ENCODE assay signal across 8 cellular contexts in the genomic region with DNA sequence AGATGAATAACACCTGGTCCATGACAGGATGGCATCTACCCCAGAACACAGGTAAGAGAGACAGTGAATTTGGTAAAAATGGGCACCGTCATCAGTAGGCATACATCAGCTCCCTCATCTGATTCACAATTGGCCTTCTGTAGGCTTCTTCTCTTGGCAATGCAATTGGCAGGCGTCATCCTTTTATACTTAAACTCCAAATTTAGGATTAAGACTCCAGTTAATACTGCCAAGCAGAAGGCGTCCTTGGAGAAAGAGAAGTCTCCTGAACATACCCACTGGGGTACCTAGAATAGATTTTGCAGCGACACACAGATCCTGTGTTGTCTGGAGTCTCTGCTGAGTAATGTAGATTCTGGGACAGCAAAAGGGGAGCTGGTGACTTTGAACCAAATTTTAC. TPM values are rescaled to one million over a fixed set of nuclear protein-coding genes. Genes with fewer than 3 reads are reported as not detected.
DNase-seq lines count a peak whose midpoint lies in the region; ATAC-seq, FAIRE-seq and TF ChIP-seq lines count a peak whose summit lies in the region.

No MANE protein-coding gene starts in this region.

- H3K4me3 Mint-ChIP-seq in MCF 10A (ENCODE audit: unreplicated experiment): peak overlapping the region; percentile 97
- H3K4me3 Mint-ChIP-seq in mesothelial cell of epicardium: peak overlapping the region; percentile 96

- CTCF ChIA-PET in MCF 10A (lab: Yijun Ruan, JAX): interaction anchor here (0.5 to 0.7 kb wide), 3 partner anchors 22 to 405 kb away, joined by 3 to 4 read pairs (median 3); no protein-coding TSS in a partner anchor

- intact Hi-C loops in MCF 10A (cut with micrococcal nuclease): loop anchor here (2.0 kb wide), 1 partner anchor 104 kb away; the partner anchor contains the start of gene DLX2

- no peaks in the 10 kb centered on the region for H3K27me3 ChIP-seq in HL-60 (ENCODE audit: insufficient read depth, poor library complexity, severe bottlenecking)

- H3K9me3 Mint-ChIP-seq in MCF 10A (ENCODE audit: unreplicated experiment): no peaks in the 10 kb centered on the region
- H3K9me3 Mint-ChIP-seq in mesothelial cell of epicardium: no peaks in the 10 kb centered on the region

- POLR2A ChIA-PET in MCF 10A (lab: Yijun Ruan, JAX): interaction anchor here (0.7 to 2.6 kb wide), 10 partner anchors 8 to 558 kb away, joined by 3 to 22 read pairs (median 4); partner anchors contain the start of gene DLX2

- peak overlapping the region; percentile 51 for H3K4me3 ChIP-seq in HL-60 (replicated peaks; ENCODE audit: insufficient read depth, low read length)

- H3K4me1 ChIP-seq in ES-I3 (ENCODE audit: insufficient read depth, low read length): no peaks in the 10 kb centered on the region

- DNase-seq in HL-60 (ENCODE audit: low read depth in 1 of 2, low spot score in 1 of 2) (no peak), MCF 10A (ENCODE audit: unreplicated experiment) (peak; percentile 14), mesothelial cell of epicardium (ENCODE audit: low spot score in 2 of 2, unreplicated experiment in 2 of 2) (no peak), NCI-H1417 treated with DMSO at 0.1 percent for 48 hours (lab: John Stamatoyannopoulos, UW) (no peak), GM12891 (ENCODE audit: insufficient read length, low spot score) (no peak)

- H3K9me3 ChIP-seq in ES-I3 (ENCODE audit: control insufficient read depth, insufficient read depth, low read length): no peaks in the 10 kb centered on the region

- TF ChIP-seq POLR2A in GM12891 (IDR thresholded peaks at IDR 0.05; ENCODE audit: low read depth, low read length): no peak

- H3K9ac ChIP-seq in ES-I3 (ENCODE audit: low read depth, low read length): peak overlapping the region; percentile 68

- H3K27me3 Mint-ChIP-seq in MCF 10A (ENCODE audit: insufficient read depth, unreplicated experiment) (no peaks in the 10 kb centered on the region), mesothelial cell of epicardium (ENCODE audit: low read depth) (peaks cover 13% of the 10 kb centered on the region)

- peak overlapping the region; percentile 90 for H3K27ac ChIP-seq in HL-60 (replicated peaks)

- TF ChIP-seq CTCF in HL-60 (IDR thresholded peaks at IDR 0.05; ENCODE audit: insufficient read depth, low read length) (no peak), MCF 10A (IDR thresholded peaks at IDR 0.05; ENCODE audit: unreplicated experiment) (no peak), mesothelial cell of epicardium (IDR thresholded peaks at IDR 0.05; ENCODE audit: unreplicated experiment) (no peak)

- no peak for ATAC-seq in HG02642 (IDR thresholded peaks at IDR 0.05; ENCODE audit: poor library complexity, unreplicated experiment)
- ATAC-seq in GM21526 (IDR thresholded peaks at IDR 0.05; ENCODE audit: low FRiP score, unreplicated experiment): no peak

- BruUV-seq in MCF 10A (replicated peaks; lab: Mats Ljungman, UMichigan): no TSS peak

- no peak for FAIRE-seq in GM12891 (lab: Jason Lieb, UNC)

- peaks cover 16% of the 10 kb centered on the region for H3K4me1 Mint-ChIP-seq in MCF 10A (ENCODE audit: insufficient read depth, unreplicated experiment)
- peaks cover 18% of the 10 kb centered on the region for H3K4me1 Mint-ChIP-seq in mesothelial cell of epicardium

- H3K36me3 Mint-ChIP-seq in MCF 10A (ENCODE audit: insufficient read depth, unreplicated experiment): no peaks in the 10 kb centered on the region
- no peaks in the 10 kb centered on the region for H3K36me3 Mint-ChIP-seq in mesothelial cell of epicardium

- no peak overlapping the region for H3K27ac Mint-ChIP-seq in MCF 10A (ENCODE audit: low read depth, unreplicated experiment)
- H3K27ac Mint-ChIP-seq in mesothelial cell of epicardium: peak overlapping the region; percentile 82

- H3K36me3 ChIP-seq in ES-I3 (ENCODE audit: insufficient read depth, low read length): no peaks in the 10 kb centered on the region

TF ChIP-seq in GM12891, 5 proteins besides CTCF, POLR2A, EP300 and RAD21:
- no peak for TF ChIP-seq PAX5 (IDR thresholded peaks at IDR 0.05; ENCODE audit: insufficient read depth, low read length, severe bottlenecking)
- no peak for TF ChIP-seq POLR2AphosphoS5 (IDR thresholded peaks at IDR 0.05; ENCODE audit: low read depth, low read length)
- no peak for TF ChIP-seq SPI1 (IDR thresholded peaks at IDR 0.05; ENCODE audit: low read depth, low read length)
- TF ChIP-seq TAF1 (IDR thresholded peaks at IDR 0.05; ENCODE audit: low read depth, low read length): no peak
- TF ChIP-seq POU2F2 (IDR thresholded peaks at IDR 0.05; ENCODE audit: low read depth, low read length): no peak

RNA-seq across cellular contexts. Expression of gene METAP1D, which starts 0.6 kb away (rescaled TPM):
- 9.3 and 9.8 TPM in 2 replicates for total RNA-seq in MCF 10A (2022)
- 13.1 to 15.0 TPM (median 13.5 TPM) in 3 replicates for total RNA-seq in mesothelial cell of epicardium
- 4.2 TPM for polyA plus RNA-seq in GM12891 (2012; ENCODE audit: low read depth, missing spikeins)
